ENCODE assay signal across 1 cellular context in the genomic region with DNA sequence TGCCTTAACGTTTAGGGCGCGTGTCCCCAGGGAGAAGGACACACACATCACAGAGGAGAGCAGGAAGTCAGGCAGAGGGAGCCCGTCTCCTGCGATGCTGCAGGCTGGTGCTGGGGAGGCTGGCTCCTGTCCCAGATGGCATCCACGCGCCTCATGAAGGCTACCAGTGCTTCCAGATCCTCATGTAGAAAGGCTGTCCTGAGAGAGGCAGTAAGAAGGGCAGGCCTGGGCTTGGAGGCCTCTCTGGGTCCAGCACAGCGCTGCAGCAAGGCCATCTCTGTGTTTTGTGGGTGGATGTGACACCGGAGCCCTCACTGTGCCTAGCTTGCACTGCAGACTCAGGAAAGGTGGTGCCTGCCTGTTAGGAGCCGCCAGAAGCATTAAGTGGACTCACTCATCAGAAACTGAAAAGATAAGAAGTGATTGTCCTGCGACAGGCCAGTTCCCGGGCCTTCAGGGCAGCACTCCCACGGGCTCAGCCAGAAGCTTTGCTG.
TF ChIP-seq lines count a peak whose summit lies in the region.

No MANE protein-coding gene starts in this region.

TF ChIP-seq in IMR-90, 13 proteins besides CTCF, POLR2A, EP300 and RAD21:
- no peak for TF ChIP-seq ELK1 (IDR thresholded peaks at IDR 0.05; ENCODE audit: borderline replicate concordance, low read depth, low read length)
